8 cellular contexts compared by ENCODE assay signal in the genomic region with DNA sequence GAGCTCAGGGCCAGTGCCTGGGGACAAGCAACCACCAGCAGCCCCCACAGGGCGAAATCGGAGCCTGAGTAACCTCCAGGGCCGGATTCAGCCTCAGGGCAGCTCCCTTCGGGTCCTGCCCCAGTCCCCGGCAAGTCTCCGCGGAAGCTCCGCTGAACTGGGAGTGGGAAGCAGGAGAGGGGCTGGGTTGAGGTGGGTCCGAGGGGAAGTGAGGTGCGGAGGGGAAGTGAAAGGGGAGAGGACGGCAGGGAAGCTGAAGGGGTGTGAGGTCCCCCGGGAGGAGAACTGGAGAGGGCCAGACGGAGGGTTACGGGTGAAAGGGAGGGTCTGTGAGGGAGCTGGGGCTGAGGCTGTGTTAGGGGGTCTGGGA. TPM values are rescaled to one million over a fixed set of nuclear protein-coding genes. Genes with fewer than 3 reads are reported as not detected.
DNase-seq lines count a peak whose midpoint lies in the region; ATAC-seq and TF ChIP-seq lines count a peak whose summit lies in the region.

No MANE protein-coding gene starts in this region.

- H3K36me3 Mint-ChIP-seq in HFFc6 (ENCODE audit: low read depth) (no peaks in the 10 kb centered on the region), chondrocyte (ENCODE audit: low read depth) (no peaks in the 10 kb centered on the region)
- H3K36me3 Mint-ChIP-seq in naive thymus-derived CD8-positive, alpha-beta T cell, result no peaks in the 10 kb centered on the region
- no peaks in the 10 kb centered on the region for H3K36me3 Mint-ChIP-seq in activated CD8-positive, alpha-beta memory T cell treated with anti-CD3 and anti-CD28 coated beads, Interleukin-2, amount 10 ng/mL, durations not matched to agents 7 days and 5 days

- H3K4me1 ChIP-seq in ACC112 (ENCODE audit: control insufficient read depth, insufficient read depth, low read length, unreplicated experiment), result peaks cover 25% of the 10 kb centered on the region
- peaks cover 4 to 5% of the 10 kb centered on the region in 2 donors for H3K4me1 ChIP-seq in adrenal gland (replicated peaks in 1 of 2)

- 25 to 31% (median 29%) methylated on average over 14 of the region's 14 CpGs for WGBS in adrenal gland, 4 donors

- DNase-seq in HFFc6 (no peak), chondrocyte (ENCODE audit: low spot score) (no peak), putamen (ENCODE audit: low spot score) (no peak), adrenal gland (no peak)
- DNase-seq in naive thymus-derived CD8-positive, alpha-beta T cell, result no peak
- no peak for DNase-seq in activated CD8-positive, alpha-beta memory T cell treated with anti-CD3 and anti-CD28 coated beads, Interleukin-2, amount 50 U/mL, for 48 hours
- DNase-seq in activated CD8-positive, alpha-beta memory T cell treated with anti-CD3 and anti-CD28 coated beads, Interleukin-2, amount 10 ng/mL, durations not matched to agents 7 days and 5 days, result no peak

- H3K27ac ChIP-seq in ACC112 (ENCODE audit: low read depth, low read length), result no peak overlapping the region
- no peak overlapping the region for H3K27ac ChIP-seq in adrenal gland

- no peak overlapping the region for H3K27ac Mint-ChIP-seq in HFFc6
- H3K27ac Mint-ChIP-seq in chondrocyte (ENCODE audit: unreplicated experiment), result peak overlapping the region; percentile 57
- H3K27ac Mint-ChIP-seq in naive thymus-derived CD8-positive, alpha-beta T cell, result peak overlapping the region in 1 of 10 donors; percentile 29
- H3K27ac Mint-ChIP-seq in activated CD8-positive, alpha-beta memory T cell treated with anti-CD3 and anti-CD28 coated beads, Interleukin-2, amount 10 ng/mL, durations not matched to agents 7 days and 5 days, result no peak overlapping the region

- H2AFZ ChIP-seq in ACC112 (ENCODE audit: low read length, unreplicated experiment), result no peak overlapping the region

- TF ChIP-seq CTCF in HFFc6 (IDR thresholded peaks at IDR 0.05) (no peak), chondrocyte (IDR thresholded peaks at IDR 0.05) (no peak), adrenal gland (IDR thresholded peaks at IDR 0.05) (no peak)

- H3K27me3 ChIP-seq in ACC112 (ENCODE audit: insufficient read depth, low read length) (peaks cover 35% of the 10 kb centered on the region), adrenal gland (peaks cover 17% of the 10 kb centered on the region)

- H3K9me3 ChIP-seq in adrenal gland (replicated peaks in 1 of 3), result no peaks in the 10 kb centered on the region

- intact Hi-C loops in adrenal gland (cut with DNase I), result no loop called here

- TF ChIP-seq POLR2A in adrenal gland (IDR thresholded peaks at IDR 0.05), result no peak

- POLR2A ChIA-PET in naive thymus-derived CD8-positive, alpha-beta T cell (lab: Charles Lee), result no interaction called here

- ATAC-seq in naive thymus-derived CD8-positive, alpha-beta T cell, result no peak
- ATAC-seq in activated CD8-positive, alpha-beta memory T cell treated with anti-CD3 and anti-CD28 coated beads, Interleukin-2, amount 10 ng/mL, durations not matched to agents 7 days and 5 days, result no peak

- H3K27me3 Mint-ChIP-seq in HFFc6 (ENCODE audit: insufficient read depth) (peaks cover 44% of the 10 kb centered on the region), chondrocyte (ENCODE audit: low read depth) (peaks cover 9% of the 10 kb centered on the region)
- H3K27me3 Mint-ChIP-seq in naive thymus-derived CD8-positive, alpha-beta T cell, result peaks cover 16 to 77% (median 46%) of the 10 kb centered on the region in 5 donors
- peaks cover 54% of the 10 kb centered on the region for H3K27me3 Mint-ChIP-seq in activated CD8-positive, alpha-beta memory T cell treated with anti-CD3 and anti-CD28 coated beads, Interleukin-2, amount 10 ng/mL, durations not matched to agents 7 days and 5 days

- H3K4me1 Mint-ChIP-seq in HFFc6 (ENCODE audit: low read depth), result peaks cover 17% of the 10 kb centered on the region
- peaks cover 47% of the 10 kb centered on the region for H3K4me1 Mint-ChIP-seq in chondrocyte (ENCODE audit: low read depth)
- peaks cover 5 to 16% (median 12%) of the 10 kb centered on the region in 4 donors for H3K4me1 Mint-ChIP-seq in naive thymus-derived CD8-positive, alpha-beta T cell
- H3K4me1 Mint-ChIP-seq in activated CD8-positive, alpha-beta memory T cell treated with anti-CD3 and anti-CD28 coated beads, Interleukin-2, amount 10 ng/mL, durations not matched to agents 7 days and 5 days, result no peaks in the 10 kb centered on the region

- H3K4me3 ChIP-seq in ACC112 (ENCODE audit: low read depth, low read length), result peak overlapping the region; percentile 45
- H3K4me3 ChIP-seq in adrenal gland, result peak overlapping the region in 1 of 4 donors; percentile 46

- no peaks in the 10 kb centered on the region for H3K36me3 ChIP-seq in ACC112 (ENCODE audit: insufficient read depth, low read length)
- H3K36me3 ChIP-seq in adrenal gland (replicated peaks in 1 of 2), result no peaks in the 10 kb centered on the region

- CTCF ChIA-PET in activated CD8-positive, alpha-beta memory T cell treated with anti-CD3 and anti-CD28 coated beads, Interleukin-2, amount 10 ng/mL, durations not matched to agents 7 days and 5 days (lab: Charles Lee), result interaction anchor here (0.8 kb wide), 1 partner anchor 507 kb away, joined by 3 read pairs; no protein-coding TSS in a partner anchor

- no peaks in the 10 kb centered on the region for H3K79me2 ChIP-seq in ACC112 (ENCODE audit: control insufficient read depth, insufficient read depth, low read length, unreplicated experiment)

- H3K4me3 Mint-ChIP-seq in HFFc6, result peak overlapping the region; percentile 26
- H3K4me3 Mint-ChIP-seq in chondrocyte (ENCODE audit: unreplicated experiment), result peak overlapping the region; percentile 65
- H3K4me3 Mint-ChIP-seq in naive thymus-derived CD8-positive, alpha-beta T cell, result peak overlapping the region; percentile 13 to 74 (median 58)
- no peak overlapping the region for H3K4me3 Mint-ChIP-seq in activated CD8-positive, alpha-beta memory T cell treated with anti-CD3 and anti-CD28 coated beads, Interleukin-2, amount 10 ng/mL, durations not matched to agents 7 days and 5 days

- H3K9me3 Mint-ChIP-seq in HFFc6, result no peaks in the 10 kb centered on the region
- no peaks in the 10 kb centered on the region for H3K9me3 Mint-ChIP-seq in chondrocyte (ENCODE audit: low read depth)
- no peaks in the 10 kb centered on the region for H3K9me3 Mint-ChIP-seq in naive thymus-derived CD8-positive, alpha-beta T cell
- H3K9me3 Mint-ChIP-seq in activated CD8-positive, alpha-beta memory T cell treated with anti-CD3 and anti-CD28 coated beads, Interleukin-2, amount 10 ng/mL, durations not matched to agents 7 days and 5 days (ENCODE audit: low read depth), result no peaks in the 10 kb centered on the region

RNA-seq across cellular contexts. Expression of gene PADI2, which starts 0.6 kb away (rescaled TPM):
- total RNA-seq in HFFc6 (2021; fragmentation: NEBNext Ultra II Directional; extraction: Animal tissue kit (Norgen Biotek cat#: 25700)), result under 1 TPM in 4 of 6 experiments, not detected in 2; 0.05 to 0.33 (median 0.13) TPM
- total RNA-seq in chondrocyte, result 20.9 to 74.9 TPM (median 72.6 TPM) in 3 replicates
- not detected for total RNA-seq in naive thymus-derived CD8-positive, alpha-beta T cell
- under 1 TPM in 1 of 3 donors, not detected in 2; 0.06 TPM for polyA plus RNA-seq in naive thymus-derived CD8-positive, alpha-beta T cell
- under 1 TPM in 6 of 8 donors, not detected in 2; 0.39 to 0.88 (median 0.55) TPM for total RNA-seq in adrenal gland
- under 1 TPM; 0.20 to 0.48 (median 0.46) TPM for polyA plus RNA-seq in adrenal gland
- under 1 TPM; 0.09 to 0.23 TPM for total RNA-seq in activated CD8-positive, alpha-beta memory T cell treated with anti-CD3 and anti-CD28 coated beads, Interleukin-2, amount 10 ng/mL, durations not matched to agents 7 days and 5 days

Comparison
In these comparisons a context has a peak if more than half of its experiments do, and no peak if none do; other contexts are left out.
1. RNA of gene PADI2, which starts 0.6 kb away (total RNA-seq): 20.9 to 74.9 TPM in chondrocyte; 0.39 to 0.88 TPM in adrenal gland, 0.09 to 0.23 TPM in activated CD8-positive, alpha-beta memory T cell treated with anti-CD3 and anti-CD28 coated beads, Interleukin-2, amount 10 ng/mL, durations not matched to agents 7 days and 5 days, 0.05 to 0.33 TPM in HFFc6 and not detected in naive thymus-derived CD8-positive, alpha-beta T cell; every median in the first group is over 10 times any median in the second.